8 cellular contexts compared by ENCODE assay signal in genomic region chr17:17837966-17838962, GRCh38. TPM values are rescaled to one million over a fixed set of nuclear protein-coding genes. Genes with fewer than 3 reads are reported as not detected.
DNase-seq lines count a peak whose midpoint lies in the region; ATAC-seq and TF ChIP-seq lines count a peak whose summit lies in the region.

No MANE protein-coding gene starts in this region.

- peak overlapping the region; percentile 98 to 100 (median 100) for H3K9ac ChIP-seq in skeletal muscle tissue (ENCODE audit: low read depth in 1 of 3, low read length in 3 of 3)

- H3K36me3 Mint-ChIP-seq in activated T-helper 17 cell treated with anti-CD3 and anti-CD28 coated beads, Interleukin-2, amount 50 U/mL, for 72 hours (ENCODE audit: low read depth) = peaks cover 28% of the 10 kb centered on the region

- peak overlapping the region; percentile 91 for H3K4me3 Mint-ChIP-seq in activated T-helper 17 cell treated with anti-CD3 and anti-CD28 coated beads, Interleukin-2, amount 50 U/mL, for 72 hours

- CTCF ChIA-PET in HEK293T (lab: Yijun Ruan, JAX) = interaction anchor here (0.9 to 1.2 kb wide), 4 partner anchors 9 to 81 kb away, joined by 3 read pairs; no protein-coding TSS in a partner anchor

- POLR2A ChIA-PET in HEK293T (lab: Yijun Ruan, JAX) = interaction anchor here (0.7 to 8.1 kb wide), 10 partner anchors 14 to 134 kb away, joined by 3 to 369 read pairs (median 8); partner anchors contain the start of genes DRC3 and TOM1L2

- H3K27me3 ChIP-seq in right cardiac atrium (ENCODE audit: control insufficient read depth, insufficient read depth) (no peaks in the 10 kb centered on the region), skeletal muscle tissue (ENCODE audit: control insufficient read depth in 3 of 3, insufficient read depth in 3 of 3, low read length in 3 of 3) (no peaks in the 10 kb centered on the region)

- DNase-seq in EH (ENCODE audit: low read depth) (peak; percentile 73), MV-4-11 (lab: John Stamatoyannopoulos, UW) (peak; percentile 60), right cardiac atrium (peak; percentile 73 to 88 (median 79)), HEK293T (ENCODE audit: extremely low spot score) (no peak), SK-N-DZ (ENCODE audit: low spot score) (no peak)

- no peaks in the 10 kb centered on the region for H3K27me3 Mint-ChIP-seq in activated T-helper 17 cell treated with anti-CD3 and anti-CD28 coated beads, Interleukin-2, amount 50 U/mL, for 72 hours

- WGBS in right cardiac atrium = 48% methylated on average over 11 of the region's 11 CpGs

- H3K27ac ChIP-seq in right cardiac atrium (ENCODE audit: low read length) (peak overlapping the region; percentile 98), skeletal muscle tissue (ENCODE audit: low read depth, low read length) (peak overlapping the region; percentile 100)

- ATAC-seq in activated T-helper 17 cell treated with anti-CD3 and anti-CD28 coated beads, Interleukin-2, amount 50 U/mL, for 72 hours (replicated peaks) = no peak
- peak in 1 of 2 donors; percentile 10 for ATAC-seq in right cardiac atrium
- ATAC-seq in HG03520 (IDR thresholded peaks at IDR 0.05; ENCODE audit: unreplicated experiment) = no peak

- H3K4me3 ChIP-seq in right cardiac atrium (ENCODE audit: low read length) (no peak overlapping the region), skeletal muscle tissue (ENCODE audit: low read length in 3 of 3) (peak overlapping the region in 2 of 3 donors; percentile 22 to 54)

- no peaks in the 10 kb centered on the region for H3K36me3 ChIP-seq in skeletal muscle tissue (ENCODE audit: control insufficient read depth in 3 of 3, insufficient read depth in 3 of 3, low read length in 3 of 3)

- no peaks in the 10 kb centered on the region for H3K9me3 Mint-ChIP-seq in activated T-helper 17 cell treated with anti-CD3 and anti-CD28 coated beads, Interleukin-2, amount 50 U/mL, for 72 hours

- no peaks in the 10 kb centered on the region for H3K9me3 ChIP-seq in right cardiac atrium (ENCODE audit: control insufficient read depth, low read length)
- H3K9me3 ChIP-seq in skeletal muscle tissue (ENCODE audit: control insufficient read depth in 3 of 3, low read length in 3 of 3) = no peaks in the 10 kb centered on the region

- peaks cover 27% of the 10 kb centered on the region for H3K4me1 Mint-ChIP-seq in activated T-helper 17 cell treated with anti-CD3 and anti-CD28 coated beads, Interleukin-2, amount 50 U/mL, for 72 hours

- intact Hi-C loops in right cardiac atrium (cut with DNase I) = no loop called here

- H3K4me1 ChIP-seq in right cardiac atrium (ENCODE audit: control insufficient read depth, insufficient read depth, low read length) (peaks cover 16% of the 10 kb centered on the region), skeletal muscle tissue (ENCODE audit: control insufficient read depth in 3 of 3, insufficient read depth in 3 of 3, low read length in 3 of 3) (peaks cover 73 to 82% (median 73%) of the 10 kb centered on the region in 3 donors)

- no peak overlapping the region for H3K27ac Mint-ChIP-seq in activated T-helper 17 cell treated with anti-CD3 and anti-CD28 coated beads, Interleukin-2, amount 50 U/mL, for 72 hours

TF ChIP-seq in HEK293T, 16 proteins besides CTCF, POLR2A, EP300 and RAD21:
- TF ChIP-seq LEF1 (IDR thresholded peaks at IDR 0.05; ENCODE audit: borderline replicate concordance) = no peak
- TF ChIP-seq PKNOX1 (IDR thresholded peaks at IDR 0.05) = no peak

RNA-seq across cellular contexts. Expression of gene SREBF1, which starts 1.5 kb away (rescaled TPM):
- total RNA-seq in activated T-helper 17 cell treated with anti-CD3 and anti-CD28 coated beads, Interleukin-2, amount 50 U/mL, for 72 hours = 10 to 100 TPM; 65.5 to 74.1 TPM
- total RNA-seq in right cardiac atrium (10 to 100 TPM; 28.7 to 41.6 (median 36.2) TPM), skeletal muscle tissue (23.0 TPM)
- polyA plus RNA-seq in right cardiac atrium = 45.7 TPM
- 57.6 and 67.5 TPM in 2 replicates for polyA plus RNA-seq in SK-N-DZ (2014; cell fraction: cytosol; rRNA removed)
- polyA plus RNA-seq in SK-N-DZ (2014; cell fraction: nucleus; rRNA removed) = 182 and 191 TPM in 2 replicates

Comparison
In these comparisons a context has a peak if more than half of its experiments do, and no peak if none do; other contexts are left out.
1. DNase-seq: peak in EH (single experiment), MV-4-11 (single experiment) and right cardiac atrium (3 of 3); none in HEK293T (single experiment) and SK-N-DZ (single experiment).